ENCODE assay signal across 28 cellular contexts in the genomic region with DNA sequence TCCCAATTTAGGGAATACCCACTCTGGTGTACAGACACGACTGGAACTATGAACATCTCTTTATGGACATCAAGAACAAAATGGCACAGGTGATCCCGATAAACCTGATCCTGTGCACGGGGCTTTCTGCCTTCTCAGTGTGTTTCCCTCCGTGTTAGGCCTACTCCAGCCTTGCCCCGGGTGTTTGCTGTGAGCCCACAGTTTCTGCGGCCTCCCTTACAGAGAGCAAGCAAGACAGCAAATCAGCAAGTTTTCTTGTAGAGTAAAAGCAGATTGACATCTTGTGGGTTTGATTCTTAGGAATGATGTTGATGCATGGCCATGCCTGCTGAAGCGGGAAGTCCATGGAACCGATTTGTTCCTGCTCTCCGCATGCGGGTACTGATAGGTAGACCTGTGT.
"Had no signal": no experiment of that assay in that cellular context is flagged by ENCODE, and none has a peak within 500 bp of the region (broad histone marks: within the 10 kb centered on the region; RNA-seq: fewer than 3 reads in every experiment).

No MANE protein-coding gene starts in this region.

- H3K27me3 ChIP-seq: dorsolateral prefrontal cortex, gastroesophageal sphincter, ovary, right atrium auricular region, suprapubic skin, tibial artery had no signal

- H3K4me3 Mint-ChIP-seq: activated CD4-positive, alpha-beta T cell treated with anti-CD3 and anti-CD28 coated beads, Interleukin-2, amount 10 ng/mL, durations not matched to agents 24 days and 14 days; activated CD8-positive, alpha-beta T cell treated with anti-CD3 and anti-CD28 coated beads for 36 hours; activated naive CD4-positive, alpha-beta T cell treated with anti-CD3 and anti-CD28 coated beads for 36 hours; activated T-helper 1 cell treated with anti-CD3 and anti-CD28 coated beads, Interleukin-12 subunit alpha, Interleukin-12 subunit beta, Interleukin-2, Interleukin-4 antibody, amounts not matched to agents 30 ng/mL and 10 ng/mL and 1 ng/mL, durations not matched to agents 14 hours and 24 hours and 36 hours; memory B cell; natural killer cell had no signal

- H3K9me3 Mint-ChIP-seq: activated CD4-positive, alpha-beta T cell treated with anti-CD3 and anti-CD28 coated beads, Interleukin-2, amount 10 ng/mL, durations not matched to agents 24 days and 14 days; activated CD8-positive, alpha-beta T cell treated with anti-CD3 and anti-CD28 coated beads for 36 hours; activated naive CD4-positive, alpha-beta T cell treated with anti-CD3 and anti-CD28 coated beads for 36 hours; activated T-helper 1 cell treated with anti-CD3 and anti-CD28 coated beads, Interleukin-12 subunit alpha, Interleukin-12 subunit beta, Interleukin-2, Interleukin-4 antibody, amounts not matched to agents 30 ng/mL and 10 ng/mL and 1 ng/mL, durations not matched to agents 14 hours and 24 hours and 36 hours; memory B cell; natural killer cell had no signal

- H3K4me2 ChIP-seq: smooth muscle cell had no signal

- DNase-seq: activated CD4-positive, alpha-beta T cell treated with anti-CD3 and anti-CD28 coated beads, Interleukin-2, amount 10 ng/mL, durations not matched to agents 24 days and 14 days; activated CD4-positive, CD25-positive, alpha-beta regulatory T cell treated with anti-CD3 and anti-CD28 coated beads, Interleukin-2, amount 50 U/mL, for 72 hours; activated CD8-positive, alpha-beta T cell treated with anti-CD3 and anti-CD28 coated beads for 36 hours; activated naive CD4-positive, alpha-beta T cell treated with anti-CD3 and anti-CD28 coated beads for 36 hours; amygdala; central memory CD4-positive, alpha-beta T cell; dorsolateral prefrontal cortex; effector memory CD4-positive, alpha-beta T cell; erythroblast; head of caudate nucleus; hippocampal formation; left colon; natural killer cell; ovary; stimulated activated CD4-positive, alpha-beta T cell treated with anti-CD3 and anti-CD28 coated beads, Interleukin-1b, Interleukin-23, amount 100 ng/mL, for 48 hours; stimulated activated CD4-positive, alpha-beta T cell treated with anti-CD3 and anti-CD28 coated beads, Interleukin-4, amount 100 ng/mL, for 4 hours; stimulated activated CD8-positive, alpha-beta memory T cell treated with anti-CD3 and anti-CD28 coated beads, Interleukin-4, amount 100 ng/mL, for 48 hours; stimulated activated naive CD4-positive, alpha-beta T cell; T-helper 9 cell; tibial artery had no signal

- H3K4me3 ChIP-seq: dorsolateral prefrontal cortex, gastroesophageal sphincter, ovary, right atrium auricular region, SK-N-MC, smooth muscle cell, suprapubic skin, tibial artery had no signal

- ATAC-seq: activated CD8-positive, alpha-beta T cell treated with anti-CD3 and anti-CD28 coated beads for 36 hours; gastroesophageal sphincter; left colon; natural killer cell had no signal

- H3K27me3 Mint-ChIP-seq: activated CD4-positive, alpha-beta T cell treated with anti-CD3 and anti-CD28 coated beads, Interleukin-2, amount 10 ng/mL, durations not matched to agents 24 days and 14 days; activated CD8-positive, alpha-beta T cell treated with anti-CD3 and anti-CD28 coated beads for 36 hours; memory B cell had no signal

- H3K4me1 ChIP-seq: gastroesophageal sphincter, right atrium auricular region, tibial artery had no signal

- H3K4me1 Mint-ChIP-seq: activated CD4-positive, alpha-beta T cell treated with anti-CD3 and anti-CD28 coated beads, Interleukin-2, amount 10 ng/mL, durations not matched to agents 24 days and 14 days; memory B cell had no signal

- H3K27ac Mint-ChIP-seq: activated CD8-positive, alpha-beta T cell treated with anti-CD3 and anti-CD28 coated beads for 36 hours; activated naive CD4-positive, alpha-beta T cell treated with anti-CD3 and anti-CD28 coated beads for 36 hours; activated T-helper 1 cell treated with anti-CD3 and anti-CD28 coated beads, Interleukin-12 subunit alpha, Interleukin-12 subunit beta, Interleukin-2, Interleukin-4 antibody, amounts not matched to agents 30 ng/mL and 10 ng/mL and 1 ng/mL, durations not matched to agents 14 hours and 24 hours and 36 hours; memory B cell had no signal

- H3K36me3 ChIP-seq: ovary had no signal

- H3K9me3 ChIP-seq: gastroesophageal sphincter, ovary, right atrium auricular region, suprapubic skin, tibial artery had no signal

- H3K27ac ChIP-seq: dorsolateral prefrontal cortex, gastroesophageal sphincter, ovary, right atrium auricular region, SK-N-MC, suprapubic skin, tibial artery, VCaP had no signal
